Comparison of ENCODE assay signal across 1 cellular context in the genomic region with DNA sequence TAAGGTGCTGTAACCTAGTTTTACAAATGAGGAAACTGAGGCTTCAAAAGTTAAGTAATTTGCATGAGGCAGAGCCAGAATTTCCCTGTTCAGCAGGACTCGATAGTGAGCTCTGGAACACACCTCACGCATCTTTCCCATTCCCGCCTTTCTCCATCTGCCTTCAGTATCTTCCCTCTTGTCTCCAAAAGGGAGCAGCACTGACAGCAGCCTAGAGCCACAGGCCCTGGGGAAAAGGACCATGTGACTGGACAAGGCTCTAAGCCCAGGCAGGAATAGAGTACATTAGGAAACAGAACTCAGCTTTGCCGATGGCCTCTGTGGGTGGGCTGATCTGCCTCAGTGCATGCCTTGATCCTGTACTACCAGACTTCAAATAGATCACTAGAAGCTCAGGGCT.
A peak's percentile ranks its signal among the peaks of the same experiment; 100 is the strongest.
TF ChIP-seq lines count a peak whose summit lies in the region.

No MANE protein-coding gene starts in this region.

TF ChIP-seq in HepG2, 621 proteins besides CTCF, POLR2A, EP300 and RAD21:
- TF ChIP-seq, protein P1, sequence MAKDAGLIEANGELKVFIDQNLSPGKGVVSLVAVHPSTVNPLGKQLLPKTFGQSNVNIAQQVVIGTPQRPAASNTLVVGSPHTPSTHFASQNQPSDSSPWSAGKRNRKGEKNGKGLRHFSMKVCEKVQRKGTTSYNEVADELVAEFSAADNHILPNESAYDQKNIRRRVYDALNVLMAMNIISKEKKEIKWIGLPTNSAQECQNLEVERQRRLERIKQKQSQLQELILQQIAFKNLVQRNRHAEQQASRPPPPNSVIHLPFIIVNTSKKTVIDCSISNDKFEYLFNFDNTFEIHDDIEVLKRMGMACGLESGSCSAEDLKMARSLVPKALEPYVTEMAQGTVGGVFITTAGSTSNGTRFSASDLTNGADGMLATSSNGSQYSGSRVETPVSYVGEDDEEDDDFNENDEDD (CRISPR knock-in tag; IDR thresholded peaks at IDR 0.05; ENCODE audit: borderline replicate concordance): peak; percentile 26; the same call in 1 of the 2 replicates
- TF ChIP-seq SP4 (CRISPR knock-in tag; IDR thresholded peaks at IDR 0.05) (no peak), IKZF1 (IDR thresholded peaks at IDR 0.05) (no peak), ZFP36 (IDR thresholded peaks at IDR 0.05; ENCODE audit: borderline replicate concordance, low read depth, low read length, partially characterized antibody) (no peak), YEATS2 (CRISPR knock-in tag; IDR thresholded peaks at IDR 0.05; ENCODE audit: borderline replicate concordance) (no peak), KDM1A (CRISPR knock-in tag; IDR thresholded peaks at IDR 0.05) (no peak), MIER2 (CRISPR knock-in tag; IDR thresholded peaks at IDR 0.05) (no peak), MEF2D (CRISPR knock-in tag; IDR thresholded peaks at IDR 0.05) (no peak)
